In the genomic region with DNA sequence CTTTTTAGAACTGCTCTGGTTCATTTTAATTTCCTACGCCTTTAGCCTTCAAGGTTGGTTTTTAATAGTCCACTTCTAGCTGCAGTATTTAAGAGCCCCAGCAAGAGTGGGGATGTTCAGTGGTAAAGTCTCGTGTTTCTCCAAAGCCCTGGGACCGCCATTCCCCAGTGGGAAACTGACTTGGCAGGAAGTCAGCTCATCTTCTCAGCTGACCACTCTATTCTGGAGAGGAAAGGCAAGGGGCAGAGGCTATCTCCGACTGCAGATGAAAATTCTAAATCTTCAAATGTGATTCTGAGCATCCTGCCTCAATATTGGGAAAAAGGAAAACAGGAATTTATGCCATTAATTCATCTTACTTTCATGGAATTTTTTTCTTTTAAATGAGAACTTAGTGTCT, we compare ENCODE assay signal across 13 cellular contexts.
"Had no signal": no experiment of that assay in that cellular context is flagged by ENCODE, and none has a peak within 500 bp of the region (broad histone marks: within the 10 kb centered on the region; RNA-seq: fewer than 3 reads in every experiment).

No MANE protein-coding gene starts in this region.

- H3K4me1 ChIP-seq: esophagus muscularis mucosa, foreskin keratinocyte, SJCRH30 had no signal

- H3K27me3 ChIP-seq: brain microvascular endothelial cell, foreskin keratinocyte, neutrophil, right lobe of liver, SJCRH30, spleen had no signal

- DNase-seq: activated CD4-positive, alpha-beta T cell treated with anti-CD3 and anti-CD28 coated beads, Interleukin-2, amount 50 U/mL, for 48 hours; activated naive CD4-positive, alpha-beta T cell treated with anti-CD3 and anti-CD28 coated beads, Interleukin-2, amount 50 U/mL, for 16 hours; brain microvascular endothelial cell; foreskin keratinocyte; right lobe of liver; SJCRH30; spleen; stimulated activated CD4-positive, alpha-beta T cell treated with anti-CD3 and anti-CD28 coated beads, Interleukin-2, amount 100 ng/mL, for 24 hours; stimulated activated naive CD8-positive, alpha-beta T cell treated with anti-CD3 and anti-CD28 coated beads, Interleukin-15, amount 100 ng/mL, for 72 hours had no signal

- H3K36me3 ChIP-seq: brain microvascular endothelial cell, esophagus muscularis mucosa, neutrophil, right lobe of liver, thoracic aorta had no signal

- ATAC-seq: foreskin keratinocyte; stimulated activated naive CD8-positive, alpha-beta T cell treated with anti-CD3 and anti-CD28 coated beads, Interleukin-15, amount 100 ng/mL, for 72 hours had no signal

- H3K27me3 Mint-ChIP-seq: stimulated activated naive CD8-positive, alpha-beta T cell treated with anti-CD3 and anti-CD28 coated beads, Interleukin-15, amount 100 ng/mL, for 72 hours had no signal

- H3K27ac ChIP-seq: brain microvascular endothelial cell, esophagus muscularis mucosa, foreskin keratinocyte, neutrophil, SJCRH30, spleen, thoracic aorta had no signal

- H3K9me3 ChIP-seq: esophagus muscularis mucosa, neutrophil, right lobe of liver, SJCRH30, spleen, thoracic aorta had no signal

- H3K4me3 ChIP-seq: esophagus muscularis mucosa, right lobe of liver, SJCRH30, spleen, thoracic aorta had no signal

- H3K9me3 Mint-ChIP-seq: activated T-helper 1 cell treated with anti-CD3 and anti-CD28 coated beads, Interleukin-12 subunit alpha, Interleukin-12 subunit beta, Interleukin-2, Interleukin-4 antibody, amounts not matched to agents 30 ng/mL and 10 ng/mL and 1 ng/mL, durations not matched to agents 14 hours and 24 hours and 36 hours; stimulated activated naive CD8-positive, alpha-beta T cell treated with anti-CD3 and anti-CD28 coated beads, Interleukin-15, amount 100 ng/mL, for 72 hours had no signal
